In genomic region chr3:116863270-116863770, GRCh38 we compare ENCODE assay signal across 18 cellular contexts.
DNase-seq lines count a peak whose midpoint lies in the region; TF ChIP-seq lines count a peak whose summit lies in the region.
"Had no signal": no experiment of that assay in that cellular context is flagged by ENCODE, and none has a peak within 500 bp of the region (broad histone marks: within the 10 kb centered on the region; RNA-seq: fewer than 3 reads in every experiment).

No MANE protein-coding gene starts in this region.

- 85% methylated on average over 3 of the region's 3 CpGs for WGBS in SK-N-SH (ENCODE audit: low lambda C conversion rate)

- H2AFZ ChIP-seq in SK-N-SH (ENCODE audit: low read depth), result peak overlapping the region; percentile 98

- H3K79me2 ChIP-seq in SK-N-SH (ENCODE audit: insufficient read depth), result no peaks in the 10 kb centered on the region

- H3K36me3 ChIP-seq in SK-N-SH (replicated peaks in 1 of 2; ENCODE audit: control insufficient read depth in 1 of 2, insufficient read depth in 2 of 2, low read length in 1 of 2) (no peaks in the 10 kb centered on the region), iPS-18a (ENCODE audit: control insufficient read depth, low read depth, low read length) (no peaks in the 10 kb centered on the region), left ventricle myocardium inferior (no peaks in the 10 kb centered on the region)
- H3K36me3 ChIP-seq: MG63 had no signal

- peak overlapping the region; percentile 87 for H3K4me2 ChIP-seq in SK-N-SH

- no peaks in the 10 kb centered on the region for H4K20me1 ChIP-seq in SK-N-SH (ENCODE audit: insufficient read depth)

- CTCF ChIA-PET in HEK293T (lab: Yijun Ruan, JAX), result interaction anchor here (0.6 to 1.4 kb wide), 2 partner anchors 648 to 663 kb away, joined by 3 read pairs; no protein-coding TSS in a partner anchor
- CTCF ChIA-PET in SK-N-SH (lab: Yijun Ruan, JAX), result interaction anchor here (0.9 to 4.9 kb wide), 20 partner anchors 9 to 1188 kb away, joined by 3 to 44 read pairs (median 4); no protein-coding TSS in a partner anchor

- H3K4me3 Mint-ChIP-seq in type B pancreatic cell, result no peak overlapping the region
- H3K4me3 Mint-ChIP-seq: CD14-positive monocyte had no signal

- H3K9me3 ChIP-seq in SK-N-SH (no peaks in the 10 kb centered on the region), iPS-18a (ENCODE audit: control insufficient read depth, low read depth, low read length) (no peaks in the 10 kb centered on the region), left ventricle myocardium inferior (replicated peaks) (no peaks in the 10 kb centered on the region)
- H3K9me3 ChIP-seq: MG63 had no signal

- no peak overlapping the region for H3K27ac Mint-ChIP-seq in type B pancreatic cell
- H3K27ac Mint-ChIP-seq: CD14-positive monocyte had no signal

- H3K27me3 Mint-ChIP-seq in type B pancreatic cell, result no peaks in the 10 kb centered on the region

- no peaks in the 10 kb centered on the region for H3F3A ChIP-seq in SK-N-SH (replicated peaks; ENCODE audit: insufficient read depth)

- no peaks in the 10 kb centered on the region for H3K36me3 Mint-ChIP-seq in type B pancreatic cell
- H3K36me3 Mint-ChIP-seq: CD14-positive monocyte had no signal

- H3K9ac ChIP-seq in SK-N-SH, result 0 out of 2 replicates have a peak overlapping the region, but pooled peaks have one; percentile 15
- H3K9ac ChIP-seq in iPS-18a (ENCODE audit: low read length), result peak overlapping the region; percentile 3

- H3K27me3 ChIP-seq in SK-N-SH (ENCODE audit: insufficient read depth) (no peaks in the 10 kb centered on the region), iPS-18a (ENCODE audit: control insufficient read depth, insufficient read depth, low read length) (no peaks in the 10 kb centered on the region), left ventricle myocardium inferior (ENCODE audit: low read depth) (peaks cover 33% of the 10 kb centered on the region)
- H3K27me3 ChIP-seq: MG63 had no signal

- H3K9me2 ChIP-seq in SK-N-SH, result no peaks in the 10 kb centered on the region

- TF ChIP-seq CTCF in SK-N-SH (IDR thresholded peaks at IDR 0.05), result no peak; the same call in 1 of the 2 replicates
- TF ChIP-seq CTCF in type B pancreatic cell (conservative IDR thresholded peaks at IDR 0.05), result peak; percentile 23
- TF ChIP-seq CTCF in left ventricle myocardium inferior (IDR thresholded peaks at IDR 0.05; ENCODE audit: borderline replicate concordance), result no peak

- no peak for TF ChIP-seq RAD21 in SK-N-SH (IDR thresholded peaks at IDR 0.05; ENCODE audit: low read length)

- intact Hi-C loops in left ventricle myocardium inferior (cut with micrococcal nuclease), result no loop called here

- no peak for TF ChIP-seq EP300 in SK-N-SH (IDR thresholded peaks at IDR 0.05; ENCODE audit: borderline replicate concordance in 1 of 2, low read depth in 1 of 2, low read length in 1 of 2)

- POLR2A ChIA-PET in HEK293T (lab: Yijun Ruan, JAX), result no interaction called here
- POLR2A ChIA-PET in SK-N-SH (lab: Yijun Ruan, JAX), result no interaction called here

- no peaks in the 10 kb centered on the region for H3K4me1 Mint-ChIP-seq in type B pancreatic cell (ENCODE audit: unreplicated experiment)
- H3K4me1 Mint-ChIP-seq: CD14-positive monocyte had no signal

- H3K27ac ChIP-seq in SK-N-SH (ENCODE audit: low read depth in 2 of 2, low read length in 1 of 2), result peak overlapping the region in 1 of 2 experiments; percentile 86; a peak in 2 of 4 replicates
- H3K27ac ChIP-seq in iPS-18a (ENCODE audit: low read length), result no peak overlapping the region
- H3K27ac ChIP-seq in left ventricle myocardium inferior (replicated peaks), result no peak overlapping the region
- H3K27ac ChIP-seq: HL-60 had no signal

- H3K4me3 ChIP-seq in SK-N-SH (ENCODE audit: low read depth in 2 of 2, low read length in 1 of 2) (peak overlapping the region in 1 of 2 experiments; percentile 70; a peak in 2 of 4 replicates), iPS-18a (ENCODE audit: low read length) (peak overlapping the region; percentile 63), left ventricle myocardium inferior (no peak overlapping the region)
- H3K4me3 ChIP-seq: MG63 had no signal

- peaks cover 0 to 16% of the 10 kb centered on the region in 2 experiments; a peak in 2 of 4 replicates for H3K4me1 ChIP-seq in SK-N-SH (ENCODE audit: control insufficient read depth in 1 of 2, insufficient read depth in 2 of 2, low read depth in 1 of 2, low read length in 1 of 2)
- H3K4me1 ChIP-seq in iPS-18a (ENCODE audit: control insufficient read depth, low read depth, low read length), result peaks cover 28% of the 10 kb centered on the region
- H3K4me1 ChIP-seq in left ventricle myocardium inferior, result no peaks in the 10 kb centered on the region

- no peaks in the 10 kb centered on the region for H3K9me3 Mint-ChIP-seq in type B pancreatic cell
- H3K9me3 Mint-ChIP-seq: CD14-positive monocyte had no signal

- DNase-seq in HEK293T (ENCODE audit: extremely low spot score) (no peak), SK-N-SH (no peak), type B pancreatic cell (ENCODE audit: extremely low spot score, unreplicated experiment) (no peak), cerebellar cortex (ENCODE audit: low spot score) (no peak), NCI-H1417 treated with DMSO at 0.1 percent for 48 hours (lab: John Stamatoyannopoulos, UW) (no peak), left ventricle myocardium inferior (no peak)
- DNase-seq: AML-193, HCEC 1CT, Kasumi-1, MG63, NCI-H1092, NCI-H2081, NCI-H510A treated with DMSO at 0.1 percent for 48 hours, NCI-H774, Right ventricle myocardium superior had no signal

TF ChIP-seq in HEK293T, 16 proteins besides CTCF, POLR2A, EP300 and RAD21:
- TF ChIP-seq PKNOX1 (IDR thresholded peaks at IDR 0.05), result peak; percentile 69
- no peak for TF ChIP-seq CTBP1 (IDR thresholded peaks at IDR 0.05; ENCODE audit: borderline replicate concordance)
- no peak for TF ChIP-seq L3MBTL2 (conservative IDR thresholded peaks at IDR 0.05)
- no peak for TF ChIP-seq FOXK2 (IDR thresholded peaks at IDR 0.05)
- TF ChIP-seq ARNT (IDR thresholded peaks at IDR 0.05), result peak; percentile 91
- no peak for TF ChIP-seq NFRKB (IDR thresholded peaks at IDR 0.05)

TF ChIP-seq in SK-N-SH, 30 proteins besides CTCF, POLR2A, EP300 and RAD21 (continues in another document):
- TF ChIP-seq FOXM1 (IDR thresholded peaks at IDR 0.05; ENCODE audit: low read depth) (no peak), USF1 (IDR thresholded peaks at IDR 0.05; ENCODE audit: borderline replicate concordance, low read depth) (no peak), NRF1 (IDR thresholded peaks at IDR 0.05; ENCODE audit: low read depth, low read length) (no peak), EZH2phosphoT487 (IDR thresholded peaks at IDR 0.05; ENCODE audit: borderline replicate concordance, low read depth) (no peak), IRF3 (IDR thresholded peaks at IDR 0.05; ENCODE audit: low read depth, low read length) (no peak), ELF1 (IDR thresholded peaks at IDR 0.05) (no peak), TEAD4 (IDR thresholded peaks at IDR 0.05; ENCODE audit: borderline replicate concordance, insufficient read depth) (no peak), TCF12 (IDR thresholded peaks at IDR 0.05) (no peak), GABPA (IDR thresholded peaks at IDR 0.05; ENCODE audit: low read depth) (no peak), CHD2 (IDR thresholded peaks at IDR 0.05; ENCODE audit: low read length, partially characterized antibody) (no peak), MXI1 (IDR thresholded peaks at IDR 0.05; ENCODE audit: low read depth, low read length) (no peak), SMC3 (IDR thresholded peaks at IDR 0.05; ENCODE audit: low read depth, low read length) (no peak), FOSL2 (IDR thresholded peaks at IDR 0.05; ENCODE audit: borderline replicate concordance, low read depth) (no peak), RFX5 (IDR thresholded peaks at IDR 0.05; ENCODE audit: low read length) (no peak), REST (IDR thresholded peaks at IDR 0.05; ENCODE audit: low read depth, low read length) (no peak)
